21 cellular contexts compared by ENCODE assay signal in the genomic region with DNA sequence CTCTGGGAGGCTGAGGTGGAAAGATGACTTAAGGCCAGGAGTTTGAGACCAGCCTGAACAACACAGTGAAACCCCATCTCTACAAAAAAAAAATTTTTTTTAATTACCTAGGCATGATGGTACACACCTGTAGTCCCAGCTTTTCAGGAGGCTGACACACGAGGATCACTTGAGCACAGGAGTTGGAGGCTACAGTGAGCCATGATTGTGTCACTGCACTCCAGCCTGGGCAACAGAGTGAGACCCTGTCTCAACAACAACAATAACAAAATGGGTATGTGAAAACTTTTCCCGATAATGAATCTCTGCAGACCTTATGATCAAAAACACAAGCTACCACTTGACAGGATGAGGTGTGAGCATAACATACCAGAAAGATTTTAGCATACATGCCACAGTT.
"Had no signal": no experiment of that assay in that cellular context is flagged by ENCODE, and none has a peak within 500 bp of the region (broad histone marks: within the 10 kb centered on the region; RNA-seq: fewer than 3 reads in every experiment).

No MANE protein-coding gene starts in this region.

- H3K36me3 ChIP-seq: SJCRH30 had no signal

- DNase-seq: KBM-7, NCI-H1092, NCI-H1105 treated with DMSO at 0.1 percent for 48 hours, NCI-H1417 treated with DMSO at 0.1 percent for 48 hours, NCI-H146, NCI-H1694 treated with DMSO at 0.1 percent for 48 hours, NCI-H2029, NCI-H2081 treated with DMSO at 0.1 percent for 48 hours, NCI-H2171, NCI-H226, NCI-H446, NCI-H510A, NCI-H524 treated with DMSO at 0.1 percent for 48 hours, NCI-H69, NCI-H774, PC-3, SHP77 treated with DMSO at 0.1 percent for 48 hours, SJCRH30 had no signal

- H3K27ac ChIP-seq: SJCRH30 had no signal

- H3K27me3 ChIP-seq: SJCRH30 had no signal

- H3K9me3 ChIP-seq: SJCRH30 had no signal

- H3K4me3 ChIP-seq: SJCRH30 had no signal

- ATAC-seq: Panc1, PC-3, Right ventricle myocardium inferior, SK-N-SH treated with all-trans-retinoic acid at 6 μM for 48 hours had no signal
